ENCODE assay signal across 29 cellular contexts in the genomic region with DNA sequence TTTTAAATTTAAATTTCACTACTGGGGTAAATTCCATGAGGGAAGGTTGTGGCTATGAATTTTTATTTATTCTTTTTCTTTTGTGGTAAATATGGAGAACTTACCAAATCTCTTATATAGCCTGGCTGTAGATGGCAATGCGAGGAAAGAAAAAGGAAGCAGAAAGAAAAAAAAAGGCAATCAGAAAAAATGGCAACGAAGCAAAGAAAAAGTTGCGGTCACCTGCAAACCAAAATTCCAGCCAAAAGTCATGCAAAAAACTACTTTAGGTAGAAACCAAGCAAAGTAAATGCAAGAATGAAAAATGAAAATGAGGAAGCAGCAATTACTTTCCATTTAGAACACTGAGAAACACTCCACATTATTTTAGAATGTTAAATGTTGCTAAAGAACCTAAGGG.
"Had no signal": no experiment of that assay in that cellular context is flagged by ENCODE, and none has a peak within 500 bp of the region (broad histone marks: within the 10 kb centered on the region; RNA-seq: fewer than 3 reads in every experiment).

No MANE protein-coding gene starts in this region.

- H3K9ac ChIP-seq: parathyroid adenoma had no signal

- H3K4me1 ChIP-seq: breast epithelium, foreskin keratinocyte, psoas muscle, testis had no signal

- H3K36me3 ChIP-seq: breast epithelium had no signal

- H3K79me2 ChIP-seq: parathyroid adenoma had no signal

- H3K9me3 Mint-ChIP-seq: activated CD8-positive, alpha-beta T cell treated with anti-CD3 and anti-CD28 coated beads for 36 hours; activated naive CD4-positive, alpha-beta T cell treated with anti-CD3 and anti-CD28 coated beads, Interleukin-2, amount 50 U/mL, for 24 hours; activated naive CD8-positive, alpha-beta T cell treated with anti-CD3 and anti-CD28 coated beads, Interleukin-2, amount 50 U/mL, for 24 hours; activated T-cell treated with anti-CD3 and anti-CD28 coated beads, Interleukin-2, amount 50 U/mL, for 4 hours; activated T-helper 17 cell treated with anti-CD3 and anti-CD28 coated beads, Interleukin-2, amount 50 U/mL, for 72 hours; dendritic cell treated with granulocyte-macrophage colony-stimulating factor and Interleukin-4, amounts not matched to agents 40 ng/mL and 50 ng/mL, for 4 days; immature natural killer cell; mesothelial cell of epicardium; stimulated activated naive B cell treated with anti-CD40 and anti-IgM and Interleukin-4, amounts not matched to agents 10 μg/mL and 1 μg/mL and 100 μg/mL, for 72 hours had no signal

- H3K4me1 Mint-ChIP-seq: activated naive CD4-positive, alpha-beta T cell treated with anti-CD3 and anti-CD28 coated beads, Interleukin-2, amount 50 U/mL, for 24 hours; activated naive CD8-positive, alpha-beta T cell treated with anti-CD3 and anti-CD28 coated beads, Interleukin-2, amount 50 U/mL, for 24 hours; activated T-helper 17 cell treated with anti-CD3 and anti-CD28 coated beads, Interleukin-2, amount 50 U/mL, for 72 hours; immature natural killer cell; naive thymus-derived CD4-positive, alpha-beta T cell; stimulated activated naive B cell treated with anti-CD40 and anti-IgM and Interleukin-4, amounts not matched to agents 10 μg/mL and 1 μg/mL and 100 μg/mL, for 72 hours had no signal

- H3K4me3 ChIP-seq: breast epithelium, esophagus muscularis mucosa, heart left ventricle, psoas muscle, right atrium auricular region, testis, transverse colon had no signal

- H3K27me3 Mint-ChIP-seq: activated CD8-positive, alpha-beta T cell treated with anti-CD3 and anti-CD28 coated beads for 36 hours; activated naive CD4-positive, alpha-beta T cell treated with anti-CD3 and anti-CD28 coated beads, Interleukin-2, amount 50 U/mL, for 24 hours; activated naive CD8-positive, alpha-beta T cell treated with anti-CD3 and anti-CD28 coated beads, Interleukin-2, amount 50 U/mL, for 24 hours; activated T-helper 17 cell treated with anti-CD3 and anti-CD28 coated beads, Interleukin-2, amount 50 U/mL, for 72 hours; dendritic cell treated with granulocyte-macrophage colony-stimulating factor and Interleukin-4, amounts not matched to agents 40 ng/mL and 50 ng/mL, for 4 days; naive thymus-derived CD4-positive, alpha-beta T cell; stimulated activated naive B cell treated with anti-CD40 and anti-IgM and Interleukin-4, amounts not matched to agents 10 μg/mL and 1 μg/mL and 100 μg/mL, for 72 hours had no signal

- H3K27ac Mint-ChIP-seq: activated CD8-positive, alpha-beta T cell treated with anti-CD3 and anti-CD28 coated beads for 36 hours; activated naive CD4-positive, alpha-beta T cell treated with anti-CD3 and anti-CD28 coated beads, Interleukin-2, amount 50 U/mL, for 24 hours; activated naive CD8-positive, alpha-beta T cell treated with anti-CD3 and anti-CD28 coated beads, Interleukin-2, amount 50 U/mL, for 24 hours; activated T-helper 17 cell treated with anti-CD3 and anti-CD28 coated beads, Interleukin-2, amount 50 U/mL, for 72 hours; dendritic cell treated with granulocyte-macrophage colony-stimulating factor and Interleukin-4, amounts not matched to agents 40 ng/mL and 50 ng/mL, for 4 days; immature natural killer cell; mesothelial cell of epicardium; naive thymus-derived CD4-positive, alpha-beta T cell; stimulated activated naive B cell treated with anti-CD40 and anti-IgM and Interleukin-4, amounts not matched to agents 10 μg/mL and 1 μg/mL and 100 μg/mL, for 72 hours had no signal

- H3K4me3 Mint-ChIP-seq: activated CD8-positive, alpha-beta T cell treated with anti-CD3 and anti-CD28 coated beads for 36 hours; activated naive CD4-positive, alpha-beta T cell treated with anti-CD3 and anti-CD28 coated beads, Interleukin-2, amount 50 U/mL, for 24 hours; activated naive CD8-positive, alpha-beta T cell treated with anti-CD3 and anti-CD28 coated beads, Interleukin-2, amount 50 U/mL, for 24 hours; activated T-cell treated with anti-CD3 and anti-CD28 coated beads, Interleukin-2, amount 50 U/mL, for 4 hours; activated T-helper 17 cell treated with anti-CD3 and anti-CD28 coated beads, Interleukin-2, amount 50 U/mL, for 72 hours; dendritic cell treated with granulocyte-macrophage colony-stimulating factor and Interleukin-4, amounts not matched to agents 40 ng/mL and 50 ng/mL, for 4 days; immature natural killer cell; mesothelial cell of epicardium; naive thymus-derived CD4-positive, alpha-beta T cell; stimulated activated naive B cell treated with anti-CD40 and anti-IgM and Interleukin-4, amounts not matched to agents 10 μg/mL and 1 μg/mL and 100 μg/mL, for 72 hours had no signal

- H3K36me3 Mint-ChIP-seq: activated naive CD4-positive, alpha-beta T cell treated with anti-CD3 and anti-CD28 coated beads, Interleukin-2, amount 50 U/mL, for 24 hours; immature natural killer cell; stimulated activated naive B cell treated with anti-CD40 and anti-IgM and Interleukin-4, amounts not matched to agents 10 μg/mL and 1 μg/mL and 100 μg/mL, for 72 hours had no signal

- H2AFZ ChIP-seq: parathyroid adenoma had no signal

- H3K9me3 ChIP-seq: breast epithelium, esophagus muscularis mucosa, heart left ventricle, psoas muscle, right atrium auricular region, testis, transverse colon had no signal

- H3K27me3 ChIP-seq: breast epithelium, esophagus muscularis mucosa, foreskin keratinocyte, heart left ventricle, right atrium auricular region, testis, transverse colon had no signal

- DNase-seq: activated CD4-positive, alpha-beta T cell treated with anti-CD3 and anti-CD28 coated beads, Interleukin-2, amount 50 U/mL, for 1 hour; activated CD8-positive, alpha-beta T cell treated with anti-CD3 and anti-CD28 coated beads for 36 hours; activated naive CD8-positive, alpha-beta T cell treated with anti-CD3 and anti-CD28 coated beads, Interleukin-2, amount 50 U/mL, for 24 hours; activated T-cell treated with anti-CD3 and anti-CD28 coated beads, Interleukin-2, amount 50 U/mL, for 4 hours; central memory CD4-positive, alpha-beta T cell; foreskin keratinocyte; heart left ventricle; hypothalamus; immature natural killer cell; kidney; left colon; mammary epithelial cell; naive thymus-derived CD4-positive, alpha-beta T cell; psoas muscle; stimulated activated CD4-positive, alpha-beta T cell treated with anti-CD3 and anti-CD28 coated beads, Interleukin-15, amount 100 ng/mL, for 24 hours; stimulated activated CD4-positive, alpha-beta T cell treated with anti-CD3 and anti-CD28 coated beads, Interleukin-2, amount 100 ng/mL, for 24 hours; stimulated activated naive B cell treated with anti-CD40 and anti-IgM and Interleukin-4, amounts not matched to agents 10 μg/mL and 1 μg/mL and 100 μg/mL, for 72 hours; T1000; testis; transverse colon; WERI-Rb-1 had no signal

- ATAC-seq: activated CD8-positive, alpha-beta T cell treated with anti-CD3 and anti-CD28 coated beads for 36 hours; activated naive CD8-positive, alpha-beta T cell treated with anti-CD3 and anti-CD28 coated beads, Interleukin-2, amount 50 U/mL, for 24 hours; activated T-cell treated with anti-CD3 and anti-CD28 coated beads, Interleukin-2, amount 50 U/mL, for 4 hours; activated T-helper 17 cell treated with anti-CD3 and anti-CD28 coated beads, Interleukin-2, amount 50 U/mL, for 72 hours; foreskin keratinocyte; heart left ventricle; left colon; naive thymus-derived CD4-positive, alpha-beta T cell; psoas muscle; stimulated activated naive B cell treated with anti-CD40 and anti-IgM and Interleukin-4, amounts not matched to agents 10 μg/mL and 1 μg/mL and 100 μg/mL, for 72 hours had no signal

- H3K27ac ChIP-seq: breast epithelium, foreskin keratinocyte, heart left ventricle, parathyroid adenoma, psoas muscle, right atrium auricular region, testis, transverse colon, WERI-Rb-1 had no signal
